ENCODE assay signal across 11 cellular contexts in genomic region chr15:53837263-53837662, GRCh38.
DNase-seq lines count a peak whose midpoint lies in the region; ATAC-seq, FAIRE-seq and TF ChIP-seq lines count a peak whose summit lies in the region.
"Had no signal": no experiment of that assay in that cellular context is flagged by ENCODE, and none has a peak within 500 bp of the region (broad histone marks: within the 10 kb centered on the region; RNA-seq: fewer than 3 reads in every experiment).

No MANE protein-coding gene starts in this region.

- no peak for TF ChIP-seq CTCF in GM12865 (IDR thresholded peaks at IDR 0.05; ENCODE audit: insufficient read depth, low read depth, low read length, missing control alignments)

- no peaks in the 10 kb centered on the region for H3K27me3 ChIP-seq in SJCRH30
- H3K27me3 ChIP-seq: right atrium auricular region had no signal

- no peak for ATAC-seq in HG02970 (IDR thresholded peaks at IDR 0.05; ENCODE audit: low FRiP score, unreplicated experiment)

- FAIRE-seq in GM19239 (lab: Jason Lieb, UNC) = no peak

- H3K27ac ChIP-seq in SJCRH30 = no peak overlapping the region
- H3K27ac ChIP-seq: right atrium auricular region had no signal

- no peaks in the 10 kb centered on the region for H3K36me3 ChIP-seq in SJCRH30
- H3K36me3 ChIP-seq: right atrium auricular region had no signal

- H3K9me3 ChIP-seq in SJCRH30 (replicated peaks) = no peaks in the 10 kb centered on the region
- H3K9me3 ChIP-seq: right atrium auricular region had no signal

- H3K4me1 ChIP-seq in SJCRH30 = no peaks in the 10 kb centered on the region

- H3K4me3 ChIP-seq in GM12865 (ENCODE audit: low read depth, low read length) = no peak overlapping the region
- no peak overlapping the region for H3K4me3 ChIP-seq in SJCRH30
- H3K4me3 ChIP-seq: right atrium auricular region had no signal

- peak; percentile 2 for DNase-seq in GM12865 (ENCODE audit: low read depth)
- DNase-seq in NCI-H2029 treated with DMSO at 0.1 percent for 48 hours (lab: John Stamatoyannopoulos, UW) = peak; percentile 41
- DNase-seq in SJCRH30 = peak; percentile 6 to 30
- peak; percentile 80 for DNase-seq in mucosa of gallbladder (ENCODE audit: low spot score)
- no peak for DNase-seq in HCEC 1CT
- DNase-seq in activated T-cell treated with anti-CD3 and anti-CD28 coated beads, Interleukin-2, amount 50 U/mL, for 48 hours = no peak
- DNase-seq in GM19239 (ENCODE audit: insufficient read length, low spot score) = no peak
- DNase-seq: activated naive CD4-positive, alpha-beta T cell treated with anti-CD3 and anti-CD28 coated beads, Interleukin-2, amount 50 U/mL, for 16 hours; dermis blood vessel endothelial cell had no signal

Comparison
In these comparisons a context has a peak if more than half of its experiments do, and no peak if none do; other contexts are left out.
1. DNase-seq: peak in GM12865 (single experiment), NCI-H2029 treated with DMSO at 0.1 percent for 48 hours (single experiment), SJCRH30 (2 of 2) and mucosa of gallbladder (single experiment); none in HCEC 1CT (single experiment), activated T-cell treated with anti-CD3 and anti-CD28 coated beads, Interleukin-2, amount 50 U/mL, for 48 hours (0 of 2) and GM19239 (single experiment).